In the genomic region with DNA sequence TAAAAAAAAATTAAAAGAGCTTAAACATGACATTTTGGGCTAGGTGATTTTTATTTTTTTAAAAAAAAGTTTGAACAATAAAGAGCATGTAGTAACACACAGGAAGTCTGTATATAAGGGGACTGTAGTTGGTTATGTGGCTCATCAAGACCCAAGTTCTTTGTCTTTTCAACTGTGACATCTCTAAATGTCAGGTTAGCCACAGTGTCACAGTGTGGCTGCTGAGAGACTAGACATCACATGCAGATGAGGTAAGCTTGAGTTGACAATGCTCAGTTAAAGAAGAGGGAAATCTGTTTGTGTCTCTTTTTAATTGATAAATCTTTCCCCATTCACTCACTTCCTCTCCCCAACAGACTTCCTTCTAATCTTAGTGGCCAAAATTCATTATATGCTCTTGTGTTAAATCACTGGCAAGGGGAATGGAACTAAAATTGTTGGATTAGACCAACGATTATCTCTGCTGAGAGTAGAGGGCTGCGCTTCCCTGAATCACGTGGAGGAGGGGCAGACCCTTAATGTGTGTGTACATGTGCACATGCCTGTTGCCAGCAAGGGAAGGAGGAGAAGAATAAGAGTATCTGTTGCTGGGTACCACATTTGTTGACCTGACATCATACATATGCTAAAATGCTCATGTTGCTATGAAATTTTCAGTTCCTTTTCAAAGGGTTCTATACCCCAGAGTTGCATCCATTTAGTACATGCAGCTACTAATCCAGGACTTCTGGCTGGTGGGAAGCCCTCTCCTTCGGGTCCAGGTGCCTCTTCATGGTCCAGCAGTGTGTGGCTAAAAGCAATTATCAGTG, we compare ENCODE assay signal across 14 cellular contexts.
A peak's percentile ranks its signal among the peaks of the same experiment; 100 is the strongest.
DNase-seq lines count a peak whose midpoint lies in the region; ATAC-seq, FAIRE-seq and TF ChIP-seq lines count a peak whose summit lies in the region.
"Had no signal": no experiment of that assay in that cellular context is flagged by ENCODE, and none has a peak within 500 bp of the region (broad histone marks: within the 10 kb centered on the region; RNA-seq: fewer than 3 reads in every experiment).

No MANE protein-coding gene starts in this region.

- no peaks in the 10 kb centered on the region for H3K9me3 Mint-ChIP-seq in activated CD8-positive, alpha-beta T cell treated with anti-CD3 and anti-CD28 coated beads for 36 hours

- no peak overlapping the region for H3K4me3 ChIP-seq in BLaER1 treated with 17β-estradiol and CSF1 and Interleukin-3, amounts not matched to agents 10 nM and 100 nM
- H3K4me3 ChIP-seq in kidney (ENCODE audit: low read length in 2 of 2) (no peak overlapping the region), mucosa of descending colon (no peak overlapping the region), foreskin fibroblast (ENCODE audit: low read depth in 1 of 2, low read length in 2 of 2) (no peak overlapping the region)

- peaks cover 0 to 5% (median 0%) of the 10 kb centered on the region in 11 experiments; a peak in 1 of 22 replicates for H3K27me3 ChIP-seq in BLaER1 treated with 17β-estradiol and CSF1 and Interleukin-3, amounts not matched to agents 10 nM and 100 nM

- intact Hi-C loops in activated CD8-positive, alpha-beta T cell treated with anti-CD3 and anti-CD28 coated beads for 36 hours (cut with micrococcal nuclease) = no loop called here
- intact Hi-C loops in kidney (cut with DNase I) = no loop called here
- intact Hi-C loops in mucosa of descending colon (cut with DNase I, micrococcal nuclease) = no loop called here

- CTCF ChIA-PET in activated CD8-positive, alpha-beta T cell treated with anti-CD3 and anti-CD28 coated beads for 36 hours (lab: Charles Lee) = interaction anchor here (1.1 kb wide), 1 partner anchor 186 kb away, joined by 3 read pairs; no protein-coding TSS in a partner anchor

- no peak overlapping the region for H3K27ac Mint-ChIP-seq in activated CD8-positive, alpha-beta T cell treated with anti-CD3 and anti-CD28 coated beads for 36 hours

- no peak for FAIRE-seq in kidney (lab: Jason Lieb, UNC)
- FAIRE-seq: colon had no signal

- no peak overlapping the region for H3K9ac ChIP-seq in BLaER1 treated with 17β-estradiol and CSF1 and Interleukin-3, amounts not matched to agents 10 nM and 100 nM
- no peak overlapping the region for H3K9ac ChIP-seq in kidney (ENCODE audit: low read length in 2 of 2)

- H3K4me3 Mint-ChIP-seq in activated CD8-positive, alpha-beta T cell treated with anti-CD3 and anti-CD28 coated beads for 36 hours = no peak overlapping the region

- H3K4me1 Mint-ChIP-seq in activated CD8-positive, alpha-beta T cell treated with anti-CD3 and anti-CD28 coated beads for 36 hours (ENCODE audit: low read depth) = peaks cover 12% of the 10 kb centered on the region

- DNase-seq in activated CD8-positive, alpha-beta T cell treated with anti-CD3 and anti-CD28 coated beads for 36 hours = peak; percentile 39
- no peak for DNase-seq in kidney
- DNase-seq in mucosa of descending colon = no peak
- no peak for DNase-seq in foreskin fibroblast
- DNase-seq: activated CD4-positive, alpha-beta T cell treated with anti-CD3 and anti-CD28 coated beads for 48 hours; activated naive CD4-positive, alpha-beta T cell treated with anti-CD3 and anti-CD28 coated beads, Interleukin-2, amount 50 U/mL, for 16 hours; islet precursor cell; KBM-7; NCI-H2029 had no signal

- H3K4me2 ChIP-seq in BLaER1 treated with 17β-estradiol and CSF1 and Interleukin-3, amounts not matched to agents 10 nM and 100 nM = peak overlapping the region in 6 of 11 experiments; percentile 0 to 35 (median 18); a peak in 8 of 22 replicates

- ATAC-seq in GM19043 (IDR thresholded peaks at IDR 0.05; ENCODE audit: low read depth, unreplicated experiment) (peak; percentile 68), HG02973 (IDR thresholded peaks at IDR 0.05; ENCODE audit: unreplicated experiment) (peak; percentile 63), GM21526 (IDR thresholded peaks at IDR 0.05; ENCODE audit: low FRiP score, unreplicated experiment) (no peak), mucosa of descending colon (no peak)
- ATAC-seq in activated CD8-positive, alpha-beta T cell treated with anti-CD3 and anti-CD28 coated beads for 36 hours = peak; percentile 77

- POLR2A ChIA-PET in activated CD8-positive, alpha-beta T cell treated with anti-CD3 and anti-CD28 coated beads for 36 hours (lab: Charles Lee) = interaction anchor here (0.6 kb wide), 1 partner anchor 872 kb away, joined by 3 read pairs; no protein-coding TSS in a partner anchor

- H4K20me1 ChIP-seq in BLaER1 treated with 17β-estradiol and CSF1 and Interleukin-3, amounts not matched to agents 10 nM and 100 nM = no peaks in the 10 kb centered on the region

- no peaks in the 10 kb centered on the region for H3K36me3 ChIP-seq in BLaER1 treated with 17β-estradiol and CSF1 and Interleukin-3, amounts not matched to agents 10 nM and 100 nM
- peaks cover 0 to 2% of the 10 kb centered on the region in 2 donors for H3K36me3 ChIP-seq in kidney (ENCODE audit: control insufficient read depth in 1 of 2, insufficient read depth in 2 of 2, low read length in 2 of 2)
- no peaks in the 10 kb centered on the region for H3K36me3 ChIP-seq in mucosa of descending colon (ENCODE audit: low read depth)

- H3K27me3 Mint-ChIP-seq in activated CD8-positive, alpha-beta T cell treated with anti-CD3 and anti-CD28 coated beads for 36 hours = no peaks in the 10 kb centered on the region

- no peaks in the 10 kb centered on the region for H3K9me3 ChIP-seq in BLaER1 treated with 17β-estradiol and CSF1 and Interleukin-3, amounts not matched to agents 10 nM and 100 nM (replicated peaks in 1 of 11)
- H3K9me3 ChIP-seq in kidney (ENCODE audit: control insufficient read depth in 1 of 2, low read length in 2 of 2) (no peaks in the 10 kb centered on the region), mucosa of descending colon (no peaks in the 10 kb centered on the region)

- no peaks in the 10 kb centered on the region for H3K36me3 Mint-ChIP-seq in activated CD8-positive, alpha-beta T cell treated with anti-CD3 and anti-CD28 coated beads for 36 hours (ENCODE audit: low read depth)

- H3K4me1 ChIP-seq in BLaER1 treated with 17β-estradiol and CSF1 and Interleukin-3, amounts not matched to agents 10 nM and 100 nM = peaks cover 8 to 30% (median 19%) of the 10 kb centered on the region in 10 experiments
- H3K4me1 ChIP-seq in kidney (ENCODE audit: control insufficient read depth in 1 of 2, insufficient read depth in 1 of 2, low read depth in 1 of 2, low read length in 2 of 2) (peaks cover 0 to 3% of the 10 kb centered on the region in 2 donors), mucosa of descending colon (ENCODE audit: low read depth) (peaks cover 17% of the 10 kb centered on the region)

- no peak for TF ChIP-seq CTCF in activated CD8-positive, alpha-beta T cell treated with anti-CD3 and anti-CD28 coated beads for 36 hours (IDR thresholded peaks at IDR 0.05)
- TF ChIP-seq CTCF in kidney (IDR thresholded peaks at IDR 0.05; ENCODE audit: borderline replicate concordance, extremely low read depth, insufficient read depth) (no peak), mucosa of descending colon (IDR thresholded peaks at IDR 0.05) (no peak), foreskin fibroblast (IDR thresholded peaks at IDR 0.05; ENCODE audit: low read depth, low read length) (no peak)

- H3K27ac ChIP-seq in BLaER1 treated with 17β-estradiol and CSF1 and Interleukin-3, amounts not matched to agents 10 nM and 100 nM = peak overlapping the region in 1 of 11 experiments; percentile 25; a peak in 2 of 22 replicates
- no peak overlapping the region for H3K27ac ChIP-seq in kidney (ENCODE audit: low read depth in 2 of 2, low read length in 2 of 2)

Comparison
In these comparisons a context has a peak if more than half of its experiments do, and no peak if none do; other contexts are left out.
1. ATAC-seq: peak in GM19043 (single experiment), HG02973 (single experiment) and activated CD8-positive, alpha-beta T cell treated with anti-CD3 and anti-CD28 coated beads for 36 hours (single experiment); none in GM21526 (single experiment) and mucosa of descending colon (single experiment).